23 cellular contexts compared by ENCODE assay signal in the genomic region with DNA sequence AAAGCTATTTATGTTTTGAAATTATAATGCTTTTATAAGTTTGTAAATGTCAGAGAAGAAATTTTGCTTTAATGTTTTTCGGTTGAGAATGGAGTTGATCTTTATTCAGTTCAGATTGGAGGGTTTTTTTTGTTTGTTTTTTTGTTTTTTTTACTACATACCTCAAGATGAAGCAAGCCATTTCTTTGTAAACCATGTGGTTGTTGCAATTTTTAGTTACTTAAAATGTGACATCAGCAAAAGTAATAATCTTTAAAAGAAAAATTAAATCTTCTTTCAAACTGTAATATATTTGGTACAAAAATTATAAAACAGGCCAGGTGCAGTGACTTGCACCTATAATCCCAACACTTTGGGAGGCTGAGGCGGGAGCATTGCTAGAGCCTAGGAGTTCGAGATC.
DNase-seq lines count a peak whose midpoint lies in the region; ATAC-seq, FAIRE-seq and TF ChIP-seq lines count a peak whose summit lies in the region.
"Had no signal": no experiment of that assay in that cellular context is flagged by ENCODE, and none has a peak within 500 bp of the region (broad histone marks: within the 10 kb centered on the region; RNA-seq: fewer than 3 reads in every experiment).

No MANE protein-coding gene starts in this region.

- no peak for ATAC-seq in activated CD8-positive, alpha-beta T cell treated with anti-CD3 and anti-CD28 coated beads for 36 hours
- ATAC-seq in activated CD8-positive, alpha-beta T cell treated with anti-CD3 and anti-CD28 coated beads, Interleukin-2, amount 10 ng/mL, durations not matched to agents 7 days and 5 days = no peak
- ATAC-seq in IMR-90 (ENCODE audit: low read depth) (peak; percentile 42; the same call in 1 of the 2 replicates), K562 (no peak), natural killer cell (no peak), HG03159 (IDR thresholded peaks at IDR 0.05; ENCODE audit: unreplicated experiment) (no peak), GM19023 (IDR thresholded peaks at IDR 0.05; ENCODE audit: unreplicated experiment) (no peak)
- ATAC-seq: GM12878 had no signal

- no peaks in the 10 kb centered on the region for H3K36me3 ChIP-seq in IMR-90 (ENCODE audit: control insufficient read depth, insufficient read depth, low read length)
- peaks cover 15% of the 10 kb centered on the region for H3K36me3 ChIP-seq in K562 (ENCODE audit: control insufficient read depth, insufficient read depth, low read length)
- H3K36me3 ChIP-seq: left ventricle myocardium inferior, MG63, Peyer's patch had no signal

- no peaks in the 10 kb centered on the region for H3K27me3 Mint-ChIP-seq in activated CD8-positive, alpha-beta T cell treated with anti-CD3 and anti-CD28 coated beads for 36 hours
- no peaks in the 10 kb centered on the region for H3K27me3 Mint-ChIP-seq in activated CD8-positive, alpha-beta T cell treated with anti-CD3 and anti-CD28 coated beads, Interleukin-2, amount 10 ng/mL, durations not matched to agents 7 days and 5 days (ENCODE audit: low read depth)
- H3K27me3 Mint-ChIP-seq in natural killer cell (ENCODE audit: low read depth in 2 of 2) = no peaks in the 10 kb centered on the region

- no peak for TF ChIP-seq RAD21 in IMR-90 (IDR thresholded peaks at IDR 0.05; ENCODE audit: low read length)
- no peak for TF ChIP-seq RAD21 in K562 (CRISPR knock-in tag; conservative IDR thresholded peaks at IDR 0.05 in 1 of 2, IDR thresholded peaks at IDR 0.05 in 1 of 2)

- no peak overlapping the region for H2AK9ac ChIP-seq in IMR-90 (replicated peaks; ENCODE audit: low read depth, low read length, poor library complexity)

- no peak for DNase-seq in activated CD8-positive, alpha-beta T cell treated with anti-CD3 and anti-CD28 coated beads for 36 hours
- DNase-seq in activated CD8-positive, alpha-beta T cell treated with anti-CD3 and anti-CD28 coated beads, Interleukin-2, amount 10 ng/mL, durations not matched to agents 7 days and 5 days = no peak
- DNase-seq in IMR-90 (peak; percentile 19), K562 (ENCODE audit: extremely low read depth in 1 of 4, low spot score in 3 of 4) (no peak), natural killer cell (no peak), glomerular visceral epithelial cell (ENCODE audit: extremely low spot score) (no peak)
- DNase-seq: activated T-cell treated with anti-CD3 and anti-CD28 coated beads, Interleukin-2, amount 50 U/mL, for 4 hours; anterior cingulate cortex; cerebellar nuclear complex; effector CD8-positive, alpha-beta T cell; esophagus squamous epithelium; left ventricle myocardium inferior; MG63; NCI-H1694 treated with DMSO at 0.1 percent for 48 hours; Peyer's patch; stimulated activated CD4-positive, alpha-beta T cell treated with anti-CD3 and anti-CD28 coated beads, Interleukin-4, amount 100 ng/mL, for 4 hours; T1000 had no signal

- intact Hi-C loops in activated CD8-positive, alpha-beta T cell treated with anti-CD3 and anti-CD28 coated beads for 36 hours (cut with micrococcal nuclease) = no loop called here
- intact Hi-C loops in IMR-90 (cut with micrococcal nuclease) (no loop called here), K562 (cut with micrococcal nuclease) (no loop called here), natural killer cell (cut with micrococcal nuclease) (no loop called here)

- POLR2A ChIA-PET in activated CD8-positive, alpha-beta T cell treated with anti-CD3 and anti-CD28 coated beads for 36 hours (lab: Charles Lee) = interaction anchor here (0.9 to 1.0 kb wide), 2 partner anchors 12 to 52 kb away, joined by 3 to 4 read pairs; no protein-coding TSS in a partner anchor
- POLR2A ChIA-PET in activated CD8-positive, alpha-beta T cell treated with anti-CD3 and anti-CD28 coated beads, Interleukin-2, amount 10 ng/mL, durations not matched to agents 7 days and 5 days (lab: Charles Lee) = interaction anchor here (0.7 kb wide), 1 partner anchor 20 kb away, joined by 4 read pairs; no protein-coding TSS in a partner anchor
- POLR2A ChIA-PET in IMR-90 (lab: Charles Lee; ENCODE audit: unreplicated experiment) = no interaction called here
- POLR2A ChIA-PET in K562 (lab: Yijun Ruan, JAX) = interaction anchor here (1.0 kb wide), 1 partner anchor 11 kb away, joined by 3 read pairs; no protein-coding TSS in a partner anchor

- H3K4me1 Mint-ChIP-seq in activated CD8-positive, alpha-beta T cell treated with anti-CD3 and anti-CD28 coated beads for 36 hours (ENCODE audit: low read depth) = peaks cover 75% of the 10 kb centered on the region
- H3K4me1 Mint-ChIP-seq in activated CD8-positive, alpha-beta T cell treated with anti-CD3 and anti-CD28 coated beads, Interleukin-2, amount 10 ng/mL, durations not matched to agents 7 days and 5 days (ENCODE audit: low read depth) = peaks cover 75% of the 10 kb centered on the region
- peaks cover 69 to 80% of the 10 kb centered on the region in 2 donors for H3K4me1 Mint-ChIP-seq in natural killer cell

- TF ChIP-seq EP300 in K562 (IDR thresholded peaks at IDR 0.05; ENCODE audit: low read length) = no peak

- H3K79me2 ChIP-seq in K562 (ENCODE audit: control insufficient read depth, insufficient read depth, low read length) = peaks cover 54% of the 10 kb centered on the region

- no peak overlapping the region for H3K4me3 Mint-ChIP-seq in activated CD8-positive, alpha-beta T cell treated with anti-CD3 and anti-CD28 coated beads for 36 hours
- no peak overlapping the region for H3K4me3 Mint-ChIP-seq in activated CD8-positive, alpha-beta T cell treated with anti-CD3 and anti-CD28 coated beads, Interleukin-2, amount 10 ng/mL, durations not matched to agents 7 days and 5 days
- no peak overlapping the region for H3K4me3 Mint-ChIP-seq in natural killer cell
- H3K4me3 Mint-ChIP-seq: activated T-cell treated with anti-CD3 and anti-CD28 coated beads, Interleukin-2, amount 50 U/mL, for 4 hours had no signal

- no peak overlapping the region for H3K14ac ChIP-seq in IMR-90 (replicated peaks; ENCODE audit: low read depth, low read length)

- peak overlapping the region; percentile 35; the same call in 1 of the 2 replicates for H2BK120ac ChIP-seq in IMR-90 (ENCODE audit: low read depth, low read length)

- H4K91ac ChIP-seq in IMR-90 (ENCODE audit: insufficient read depth, low read depth, low read length) = 0 out of 2 replicates have a peak overlapping the region, but pooled peaks have one; percentile 58

- peak overlapping the region; percentile 82; the same call in 1 of the 2 replicates for H2AK5ac ChIP-seq in IMR-90 (ENCODE audit: low read depth, low read length)

- no peaks in the 10 kb centered on the region for H4K20me1 ChIP-seq in IMR-90 (ENCODE audit: insufficient read depth, low read length)
- H4K20me1 ChIP-seq in K562 (replicated peaks; ENCODE audit: control insufficient read depth, insufficient read depth, low read length) = no peaks in the 10 kb centered on the region

- H2BK20ac ChIP-seq in IMR-90 (ENCODE audit: low read depth, low read length) = no peak overlapping the region

- H3K23ac ChIP-seq in IMR-90 (ENCODE audit: low read depth, low read length) = 0 out of 2 replicates have a peak overlapping the region, but pooled peaks have one; percentile 25

- H3K9me1 ChIP-seq in IMR-90 (ENCODE audit: insufficient read depth, low read length) (peaks cover 8% of the 10 kb centered on the region), K562 (ENCODE audit: control insufficient read depth, insufficient read depth, low read length) (no peaks in the 10 kb centered on the region)

- H3K27me3 ChIP-seq in IMR-90 (ENCODE audit: control insufficient read depth, insufficient read depth, low read length) (no peaks in the 10 kb centered on the region), K562 (ENCODE audit: control insufficient read depth in 2 of 2, insufficient read depth in 2 of 2, low read length in 2 of 2) (no peaks in the 10 kb centered on the region)
- H3K27me3 ChIP-seq: esophagus squamous epithelium, MG63, Peyer's patch, suprapubic skin had no signal

- H2BK5ac ChIP-seq in IMR-90 (ENCODE audit: low read depth, low read length, poor library complexity, severe bottlenecking) = peak overlapping the region; percentile 81

- peak overlapping the region; percentile 78 for H3K4ac ChIP-seq in IMR-90 (ENCODE audit: low read depth, low read length)

- no peak for FAIRE-seq in K562 (lab: Jason Lieb, UNC)
- FAIRE-seq: GM12878 had no signal

- WGBS in IMR-90 (ENCODE audit: extremely low coverage in 2 of 2, insufficient read length in 1 of 2), 2 experiments = no CpG with 5 or more reads among the region's 3 CpGs
- 98% methylated on average over 3 of the region's 3 CpGs for WGBS in K562 (ENCODE audit: insufficient coverage, low coverage, missing lambda C conversion rate)

- H3K4me3 ChIP-seq in IMR-90 (ENCODE audit: insufficient read depth, low read depth, low read length) (no peak overlapping the region), K562 (no peak overlapping the region)
- H3K4me3 ChIP-seq: esophagus squamous epithelium, GM12878, left ventricle myocardium inferior, MG63, Peyer's patch, smooth muscle cell, suprapubic skin had no signal

- peak overlapping the region; percentile 45; the same call in 1 of the 2 replicates for H3K27ac ChIP-seq in IMR-90 (ENCODE audit: insufficient read depth, low read length)
- H3K27ac ChIP-seq in K562 (ENCODE audit: extremely low read depth, low read depth, low read length) = no peak overlapping the region
- H3K27ac ChIP-seq: C4-2B, esophagus squamous epithelium, left ventricle myocardium inferior, Peyer's patch, suprapubic skin had no signal

- H3K27ac Mint-ChIP-seq in activated CD8-positive, alpha-beta T cell treated with anti-CD3 and anti-CD28 coated beads for 36 hours = peak overlapping the region; percentile 84
- H3K27ac Mint-ChIP-seq in activated CD8-positive, alpha-beta T cell treated with anti-CD3 and anti-CD28 coated beads, Interleukin-2, amount 10 ng/mL, durations not matched to agents 7 days and 5 days = no peak overlapping the region
- peak overlapping the region; percentile 69 to 95 for H3K27ac Mint-ChIP-seq in natural killer cell

- peaks cover 7% of the 10 kb centered on the region for H3K9me3 Mint-ChIP-seq in activated CD8-positive, alpha-beta T cell treated with anti-CD3 and anti-CD28 coated beads for 36 hours
- H3K9me3 Mint-ChIP-seq in activated CD8-positive, alpha-beta T cell treated with anti-CD3 and anti-CD28 coated beads, Interleukin-2, amount 10 ng/mL, durations not matched to agents 7 days and 5 days (ENCODE audit: insufficient read depth) = no peaks in the 10 kb centered on the region
- H3K9me3 Mint-ChIP-seq in natural killer cell = no peaks in the 10 kb centered on the region
- H3K9me3 Mint-ChIP-seq: activated T-cell treated with anti-CD3 and anti-CD28 coated beads, Interleukin-2, amount 50 U/mL, for 4 hours had no signal

- no peaks in the 10 kb centered on the region for H3K9me3 ChIP-seq in IMR-90 (ENCODE audit: control insufficient read depth, insufficient read depth, low read length)
- H3K9me3 ChIP-seq in K562 (replicated peaks; ENCODE audit: control insufficient read depth, insufficient read depth, low read depth, low read length) = no peaks in the 10 kb centered on the region
- H3K9me3 ChIP-seq: esophagus squamous epithelium, left ventricle myocardium inferior, MG63, Peyer's patch, suprapubic skin had no signal

- H3K18ac ChIP-seq in IMR-90 (ENCODE audit: low read depth, low read length) = peak overlapping the region; percentile 71

- peaks cover 29 to 47% of the 10 kb centered on the region in 2 experiments for H3K79me1 ChIP-seq in IMR-90 (ENCODE audit: low read depth in 1 of 2, low read length in 2 of 2)

- peak overlapping the region; percentile 49; the same call in 1 of the 2 replicates for H4K5ac ChIP-seq in IMR-90 (ENCODE audit: low read depth, low read length)

- H4K8ac ChIP-seq in IMR-90 (ENCODE audit: low read depth in 2 of 2, low read length in 2 of 2) = peak overlapping the region in 1 of 2 experiments; percentile 61; a peak in 1 of 4 replicates

- H3K36me3 Mint-ChIP-seq in activated CD8-positive, alpha-beta T cell treated with anti-CD3 and anti-CD28 coated beads for 36 hours (ENCODE audit: low read depth) = peaks cover 59% of the 10 kb centered on the region
- H3K36me3 Mint-ChIP-seq in activated CD8-positive, alpha-beta T cell treated with anti-CD3 and anti-CD28 coated beads, Interleukin-2, amount 10 ng/mL, durations not matched to agents 7 days and 5 days (ENCODE audit: low read depth) = peaks cover 66% of the 10 kb centered on the region
- H3K36me3 Mint-ChIP-seq in natural killer cell = no peaks in the 10 kb centered on the region

- H3K56ac ChIP-seq in IMR-90 (ENCODE audit: extremely low read depth, insufficient read depth, low read length) = no peak overlapping the region

- H2AFZ ChIP-seq in IMR-90 (replicated peaks; ENCODE audit: low read length, poor library complexity) = no peak overlapping the region
- no peak overlapping the region for H2AFZ ChIP-seq in K562 (ENCODE audit: low read depth, low read length)

- TF ChIP-seq POLR2A in IMR-90 (IDR thresholded peaks at IDR 0.05; ENCODE audit: low read depth, low read length) = no peak
- no peak for TF ChIP-seq POLR2A in K562 (conservative IDR thresholded peaks at IDR 0.05)

- H3K4me1 ChIP-seq in IMR-90 (ENCODE audit: control insufficient read depth, insufficient read depth, low read length) (peaks cover 4% of the 10 kb centered on the region), K562 (replicated peaks in 1 of 2; ENCODE audit: control insufficient read depth in 2 of 2, insufficient read depth in 2 of 2, low read length in 2 of 2) (no peaks in the 10 kb centered on the region; a peak in 2 of 5 replicates)
- H3K4me1 ChIP-seq: esophagus squamous epithelium, left ventricle myocardium inferior, suprapubic skin had no signal

- TF ChIP-seq CTCF in activated CD8-positive, alpha-beta T cell treated with anti-CD3 and anti-CD28 coated beads for 36 hours (IDR thresholded peaks at IDR 0.05) = no peak
- TF ChIP-seq CTCF in IMR-90 (conservative IDR thresholded peaks at IDR 0.05; ENCODE audit: low read depth, low read length) = no peak
- TF ChIP-seq CTCF in K562 (IDR thresholded peaks at IDR 0.05 in 2 of 3, conservative IDR thresholded peaks at IDR 0.05 in 1 of 3; ENCODE audit: insufficient read depth in 2 of 3, low read depth in 1 of 3, low read length in 3 of 3) = no peak
- TF ChIP-seq CTCF in natural killer cell (IDR thresholded peaks at IDR 0.05) = no peak

- H3K9ac ChIP-seq in IMR-90 (ENCODE audit: low read depth, low read length) (no peak overlapping the region), K562 (ENCODE audit: insufficient read depth in 1 of 2, low read depth in 2 of 2, low read length in 2 of 2) (no peak overlapping the region)

- in situ Hi-C loops in IMR-90 (cut with MboI; ENCODE audit: low sequenced_read_pairs) (no loop called here), K562 (cut with MboI) (no loop called here)

- peak overlapping the region; percentile 56; the same call in 2 of the 3 replicates for H2BK15ac ChIP-seq in IMR-90 (ENCODE audit: low read depth, low read length)

- BruUV-seq in IMR-90 (replicated peaks; lab: Mats Ljungman, UMichigan) (no TSS peak), K562 (replicated peaks; lab: Mats Ljungman, UMichigan) (no TSS peak)

- no peak overlapping the region; the same call in 1 of the 2 replicates for H3K4me2 ChIP-seq in IMR-90 (ENCODE audit: low read depth, low read length)
- H3K4me2 ChIP-seq in K562 (ENCODE audit: insufficient read depth, low read length) = no peak overlapping the region
- H3K4me2 ChIP-seq: smooth muscle cell had no signal

- CTCF ChIA-PET in activated CD8-positive, alpha-beta T cell treated with anti-CD3 and anti-CD28 coated beads for 36 hours (lab: Charles Lee) = interaction anchor here (1.6 kb wide), 1 partner anchor 16 kb away, joined by 7 read pairs; no protein-coding TSS in a partner anchor
- CTCF ChIA-PET in activated CD8-positive, alpha-beta T cell treated with anti-CD3 and anti-CD28 coated beads, Interleukin-2, amount 10 ng/mL, durations not matched to agents 7 days and 5 days (lab: Charles Lee) = interaction anchor here (0.9 to 2.1 kb wide), 3 partner anchors 9 to 15 kb away, joined by 4 to 10 read pairs (median 7); no protein-coding TSS in a partner anchor
- CTCF ChIA-PET in IMR-90 (lab: Yijun Ruan, JAX) = interaction anchor here (0.7 to 1.6 kb wide), 2 partner anchors 10 to 287 kb away, joined by 5 read pairs; no protein-coding TSS in a partner anchor
- CTCF ChIA-PET in K562 (lab: Yijun Ruan, JAX; ENCODE audit: low intra/inter-chr PET ratio) = interaction anchor here (0.5 kb wide), 1 partner anchor 529 kb away, joined by 4 read pairs; no protein-coding TSS in a partner anchor

- dilution Hi-C loops in IMR-90 (cut with HindIII; ENCODE audit: low sequenced_read_pairs, unreplicated experiment) = no loop called here
